In the genomic region with DNA sequence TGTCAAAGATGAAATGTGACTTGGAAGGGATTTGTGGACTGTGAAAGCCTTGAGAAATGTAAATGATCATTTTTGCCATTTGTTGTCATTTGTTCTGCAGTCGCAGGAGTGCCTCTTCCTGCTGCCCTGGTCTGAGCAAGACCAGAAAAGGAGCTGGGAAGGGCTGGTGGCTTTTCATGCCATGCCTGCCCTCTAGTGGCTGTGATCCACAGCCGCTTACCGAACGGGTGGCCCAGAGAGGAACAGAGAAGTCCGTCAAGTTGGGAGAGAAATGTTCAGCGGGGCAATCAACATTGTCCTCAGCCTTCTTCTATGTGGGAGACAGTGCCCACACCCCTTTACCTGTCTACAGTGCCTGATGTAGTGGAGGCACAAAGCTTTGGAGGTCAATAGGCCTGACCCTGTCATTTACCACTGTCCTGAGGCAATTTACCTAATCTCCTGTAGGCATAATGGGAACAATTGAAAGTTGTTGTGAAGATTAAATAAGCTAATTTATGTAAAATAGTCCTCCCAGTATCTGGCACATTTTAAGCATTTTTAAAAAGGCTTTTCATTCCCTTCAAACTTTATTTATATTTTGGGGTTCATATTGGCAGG, we compare ENCODE assay signal across 8 cellular contexts.
DNase-seq lines count a peak whose midpoint lies in the region; ATAC-seq and TF ChIP-seq lines count a peak whose summit lies in the region.

No MANE protein-coding gene starts in this region.

- H3K27me3 ChIP-seq in dorsolateral prefrontal cortex = no peaks in the 10 kb centered on the region

- peaks cover 3% of the 10 kb centered on the region for H3K4me1 Mint-ChIP-seq in activated CD4-positive, alpha-beta T cell treated with anti-CD3 and anti-CD28 coated beads for 36 hours

- H3K9me3 Mint-ChIP-seq in activated CD4-positive, alpha-beta T cell treated with anti-CD3 and anti-CD28 coated beads for 36 hours (ENCODE audit: low read depth) = no peaks in the 10 kb centered on the region

- intact Hi-C loops in activated CD4-positive, alpha-beta T cell treated with anti-CD3 and anti-CD28 coated beads for 36 hours (cut with DNase I, micrococcal nuclease) = loop anchor here (1.0 kb wide), 2 partner anchors 188 to 224 kb away; no protein-coding TSS in a partner anchor
- intact Hi-C loops in dorsolateral prefrontal cortex (cut with DNase I) = loop anchor here (2.0 to 10.0 kb wide), 3 partner anchors 187 to 252 kb away; no protein-coding TSS in a partner anchor

- no peak overlapping the region for H3K27ac ChIP-seq in dorsolateral prefrontal cortex

- ATAC-seq in GM19035 (IDR thresholded peaks at IDR 0.05; ENCODE audit: unreplicated experiment) (peak; percentile 96), HG03135 (IDR thresholded peaks at IDR 0.05; ENCODE audit: unreplicated experiment) (peak; percentile 96)
- peak; percentile 92 for ATAC-seq in activated CD4-positive, alpha-beta T cell treated with anti-CD3 and anti-CD28 coated beads for 36 hours

- H3K4me3 Mint-ChIP-seq in activated CD4-positive, alpha-beta T cell treated with anti-CD3 and anti-CD28 coated beads for 36 hours = no peak overlapping the region

- H3K36me3 Mint-ChIP-seq in activated CD4-positive, alpha-beta T cell treated with anti-CD3 and anti-CD28 coated beads for 36 hours (ENCODE audit: low read depth) = no peaks in the 10 kb centered on the region

- peak; percentile 51 to 91 (median 83) for TF ChIP-seq CTCF in dorsolateral prefrontal cortex (IDR thresholded peaks at IDR 0.05 in 54 of 56, conservative IDR thresholded peaks at IDR 0.05 in 2 of 56; ENCODE audit: low read depth in 1 of 56, partially characterized antibody in 56 of 56)

- DNase-seq in CD1c-positive myeloid dendritic cell (ENCODE audit: extremely low spot score) (peak; percentile 75), NCI-H345 (lab: John Stamatoyannopoulos, UW) (peak; percentile 53), dorsolateral prefrontal cortex (peak; percentile 37 to 83 (median 71)), lung microvascular endothelial cell (ENCODE audit: low read depth in 2 of 2) (peak; percentile 86 to 87)
- DNase-seq in activated CD4-positive, alpha-beta T cell treated with anti-CD3 and anti-CD28 coated beads for 36 hours = peak; percentile 79
- peak; percentile 32 to 34 for DNase-seq in stimulated activated CD8-positive, alpha-beta memory T cell treated with anti-CD3 and anti-CD28 coated beads, Interleukin-15, amount 100 ng/mL, for 48 hours (ENCODE audit: low read depth in 2 of 2)

- CTCF ChIA-PET in activated CD4-positive, alpha-beta T cell treated with anti-CD3 and anti-CD28 coated beads for 36 hours (lab: Charles Lee) = interaction anchor here (0.6 to 6.2 kb wide), 23 partner anchors 9 to 454 kb away, joined by 3 to 43 read pairs (median 3); no protein-coding TSS in a partner anchor

- H3K27ac Mint-ChIP-seq in activated CD4-positive, alpha-beta T cell treated with anti-CD3 and anti-CD28 coated beads for 36 hours = no peak overlapping the region

- H3K27me3 Mint-ChIP-seq in activated CD4-positive, alpha-beta T cell treated with anti-CD3 and anti-CD28 coated beads for 36 hours = peaks cover 17% of the 10 kb centered on the region

- H3K4me3 ChIP-seq in dorsolateral prefrontal cortex = no peak overlapping the region

- POLR2A ChIA-PET in activated CD4-positive, alpha-beta T cell treated with anti-CD3 and anti-CD28 coated beads for 36 hours (lab: Charles Lee) = no interaction called here

Comparison
In these comparisons a context has a peak if more than half of its experiments do, and no peak if none do; other contexts are left out.
1. DNase-seq: peak in every context shown above with its lines; median percentile 86 in lung microvascular endothelial cell; 79 in activated CD4-positive, alpha-beta T cell treated with anti-CD3 and anti-CD28 coated beads for 36 hours; 75 in CD1c-positive myeloid dendritic cell; 71 in dorsolateral prefrontal cortex; 53 in NCI-H345; 33 in stimulated activated CD8-positive, alpha-beta memory T cell treated with anti-CD3 and anti-CD28 coated beads, Interleukin-15, amount 100 ng/mL, for 48 hours.